In the genomic region with DNA sequence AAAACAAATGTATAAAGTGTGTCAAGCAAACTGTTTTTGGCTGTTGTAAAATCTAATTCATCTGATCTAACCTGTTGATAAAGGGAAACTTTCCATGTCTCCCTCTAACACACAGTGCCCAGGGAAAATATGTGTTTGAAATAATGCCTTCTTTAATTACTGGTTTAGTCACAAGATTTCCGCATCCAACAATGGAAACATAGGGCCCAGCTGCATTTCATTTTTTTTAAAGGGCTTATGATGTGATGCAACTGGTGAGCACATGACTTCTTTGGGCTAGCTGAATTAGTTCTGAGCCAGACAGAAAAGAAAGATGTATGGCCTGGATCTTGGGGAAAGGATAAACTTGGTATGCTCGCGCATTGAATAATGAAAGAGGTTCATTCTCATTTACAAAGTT, we compare ENCODE assay signal across 15 cellular contexts. TPM values are rescaled to one million over a fixed set of nuclear protein-coding genes. Genes with fewer than 3 reads are reported as not detected.
DNase-seq lines count a peak whose midpoint lies in the region; ATAC-seq, FAIRE-seq and TF ChIP-seq lines count a peak whose summit lies in the region.
"Had no signal": no experiment of that assay in that cellular context is flagged by ENCODE, and none has a peak within 500 bp of the region (broad histone marks: within the 10 kb centered on the region; RNA-seq: fewer than 3 reads in every experiment).

No MANE protein-coding gene starts in this region.

- TF ChIP-seq EP300 in tibial nerve (IDR thresholded peaks at IDR 0.05): no peak

- no peak overlapping the region for H3K4me3 ChIP-seq in tibial nerve
- H3K4me3 ChIP-seq: mucosa of descending colon, psoas muscle had no signal

- no peaks in the 10 kb centered on the region for H3K27me3 ChIP-seq in tibial nerve

- no peak for TF ChIP-seq POLR2A in tibial nerve (IDR thresholded peaks at IDR 0.05)

- TF ChIP-seq CTCF in tibial nerve (IDR thresholded peaks at IDR 0.05): no peak

- peaks cover 0 to 3% (median 0%) of the 10 kb centered on the region in 4 donors for H3K4me1 ChIP-seq in tibial nerve
- H3K4me1 ChIP-seq: psoas muscle had no signal

- no peak for FAIRE-seq in GM19239 (lab: Jason Lieb, UNC)

- 39 to 47% methylated on average over 3 of the region's 3 CpGs for WGBS in tibial nerve, 2 donors

- no peak overlapping the region for H3K27ac ChIP-seq in tibial nerve
- H3K27ac ChIP-seq: psoas muscle had no signal

- DNase-seq in EL (peak; percentile 38), MV-4-11 (lab: John Stamatoyannopoulos, UW) (peak; percentile 41), pons (ENCODE audit: low spot score) (peak; percentile 8), GM19239 (ENCODE audit: insufficient read length, low spot score) (no peak), tibial nerve (ENCODE audit: low spot score in 2 of 2) (no peak)
- DNase-seq: activated CD4-positive, alpha-beta T cell treated with anti-CD3 and anti-CD28 coated beads, Interleukin-2, amount 50 U/mL, for 4 hours; Calu3; KBM-7; NCI-H2171; PC-3; psoas muscle; stimulated activated naive CD8-positive, alpha-beta T cell treated with anti-CD3 and anti-CD28 coated beads, Interleukin-15, amount 100 ng/mL, for 72 hours had no signal

- peaks cover 0 to 4% (median 0%) of the 10 kb centered on the region in 4 donors for H3K9me3 ChIP-seq in tibial nerve
- H3K9me3 ChIP-seq: mucosa of descending colon, psoas muscle had no signal

- no peaks in the 10 kb centered on the region for H3K36me3 ChIP-seq in tibial nerve

- ATAC-seq in esophagus mucosa (peak; percentile 77), GM18517 (IDR thresholded peaks at IDR 0.05; ENCODE audit: unreplicated experiment) (no peak)
- ATAC-seq: mucosa of descending colon; PC-3; psoas muscle; stimulated activated naive CD8-positive, alpha-beta T cell treated with anti-CD3 and anti-CD28 coated beads, Interleukin-15, amount 100 ng/mL, for 72 hours had no signal

RNA-seq across cellular contexts. Expression of a gene that starts 30.5 kb away (rescaled TPM):
- total RNA-seq in esophagus mucosa (31.9 TPM), tibial nerve (10 to 100 TPM; 45.6 to 58.4 (median 48.7) TPM)

RNA-seq across cellular contexts. Expression of a gene that starts 42.8 kb away (rescaled TPM):
- total RNA-seq in esophagus mucosa (0.56 TPM), tibial nerve (10 to 100 TPM in 1 of 4 donors, 1 to 10 TPM in 3; 1.7 to 14.4 (median 4.1) TPM)

Comparison
In these comparisons a context has a peak if more than half of its experiments do, and no peak if none do; other contexts are left out.
1. DNase-seq: peak in EL (single experiment), MV-4-11 (single experiment) and pons (single experiment); none in GM19239 (single experiment) and tibial nerve (0 of 2).